18 cellular contexts compared by ENCODE assay signal in genomic region chr22:23001463-23001862, GRCh38.
"Had no signal": no experiment of that assay in that cellular context is flagged by ENCODE, and none has a peak within 500 bp of the region (broad histone marks: within the 10 kb centered on the region; RNA-seq: fewer than 3 reads in every experiment).

No MANE protein-coding gene starts in this region.

- H3K4me3 Mint-ChIP-seq: natural killer cell, neural progenitor cell had no signal

- ATAC-seq: left colon, left ventricle myocardium superior, mucosa of descending colon, natural killer cell had no signal

- H3K4me1 Mint-ChIP-seq: natural killer cell, neural progenitor cell had no signal

- DNase-seq: dermis blood vessel endothelial cell; erythroblast; foreskin melanocyte; head of caudate nucleus; hippocampal formation; left colon; left ventricle myocardium superior; mesendoderm; mucosa of descending colon; natural killer cell; nucleus accumbens; ovary; sigmoid colon; stimulated activated CD4-positive, alpha-beta T cell treated with anti-CD3 and anti-CD28 coated beads, Interleukin-2, amount 100 ng/mL, for 24 hours; stimulated activated CD4-positive, alpha-beta T cell treated with anti-CD3 and anti-CD28 coated beads, Interleukin-4, amount 100 ng/mL, for 4 hours; stimulated activated naive CD4-positive, alpha-beta T cell treated with Interleukin-2 at 50 U/mL for 16 hours; trophoblast cell had no signal

- H3K27ac Mint-ChIP-seq: natural killer cell, neural progenitor cell had no signal

- H3K36me3 Mint-ChIP-seq: neural progenitor cell had no signal
